In genomic region chr13:114049026-114049425, GRCh38 we compare ENCODE assay signal across 1 cellular context.
TF ChIP-seq lines count a peak whose summit lies in the region.

No MANE protein-coding gene starts in this region.

TF ChIP-seq in GM12878, 131 proteins besides CTCF, POLR2A, EP300 and RAD21 (continued from another document and continues in another):
- TF ChIP-seq ZBTB11 (CRISPR knock-in tag; IDR thresholded peaks at IDR 0.05): no peak
- no peak for TF ChIP-seq SMAD1 (IDR thresholded peaks at IDR 0.05; ENCODE audit: low read depth, partially characterized antibody)
- 0 out of 2 replicates have a peak, but pooled peaks have one; percentile 32 for TF ChIP-seq CREM (IDR thresholded peaks at IDR 0.05; ENCODE audit: low read depth)
- peak; percentile 44; the same call in 1 of the 2 replicates for TF ChIP-seq IRF4 (IDR thresholded peaks at IDR 0.05; ENCODE audit: low read depth, low read length)
- TF ChIP-seq ETV6 (conservative IDR thresholded peaks at IDR 0.05 in 1 of 2, IDR thresholded peaks at IDR 0.05 in 1 of 2; ENCODE audit: borderline replicate concordance in 1 of 2, low read depth in 1 of 2): peak in 1 of 2 experiments; percentile 82; a peak in 2 of 4 replicates
- peak; percentile 54; the same call in 1 of the 2 replicates for TF ChIP-seq PAX5 (IDR thresholded peaks at IDR 0.05; ENCODE audit: borderline replicate concordance, low read depth, low read length)
- no peak for TF ChIP-seq JUND (IDR thresholded peaks at IDR 0.05; ENCODE audit: low read depth, low read length)
- no peak for TF ChIP-seq NR2C1 (IDR thresholded peaks at IDR 0.05)
- 0 out of 2 replicates have a peak, but pooled peaks have one; percentile 31 for TF ChIP-seq CHD2 (IDR thresholded peaks at IDR 0.05; ENCODE audit: borderline replicate concordance, low read depth, low read length)
- TF ChIP-seq SIN3A (IDR thresholded peaks at IDR 0.05; ENCODE audit: low read depth, low read length): no peak
- no peak for TF ChIP-seq PAX8 (IDR thresholded peaks at IDR 0.05)
- no peak for TF ChIP-seq ESRRA (IDR thresholded peaks at IDR 0.05; ENCODE audit: low read length)
- TF ChIP-seq NFIC (IDR thresholded peaks at IDR 0.05; ENCODE audit: low read depth, low read length): peak; percentile 47; the same call in 1 of the 2 replicates
- peak; percentile 33 to 51; a peak in 1 of 4 replicates for TF ChIP-seq BHLHE40 (IDR thresholded peaks at IDR 0.05; ENCODE audit: borderline replicate concordance in 1 of 2, low read depth in 2 of 2, low read length in 1 of 2)
- no peak for TF ChIP-seq ATF3 (IDR thresholded peaks at IDR 0.05; ENCODE audit: borderline replicate concordance, extremely low read depth, low read depth, low read length)
- no peak for TF ChIP-seq E2F4 (IDR thresholded peaks at IDR 0.05; ENCODE audit: low read depth, low read length)
- TF ChIP-seq CHD1 (IDR thresholded peaks at IDR 0.05; ENCODE audit: low read depth, low read length): no peak
- no peak for TF ChIP-seq WRNIP1 (IDR thresholded peaks at IDR 0.05; ENCODE audit: borderline replicate concordance, low read depth, low read length)
- no peak for TF ChIP-seq SUPT20H (IDR thresholded peaks at IDR 0.05; ENCODE audit: borderline replicate concordance, control insufficient read depth, low read depth, low read length)
- TF ChIP-seq E2F8 (IDR thresholded peaks at IDR 0.05; ENCODE audit: low read depth, partially characterized antibody): no peak
- TF ChIP-seq ZNF24 (IDR thresholded peaks at IDR 0.05): no peak
- no peak for TF ChIP-seq CEBPZ (IDR thresholded peaks at IDR 0.05; ENCODE audit: low read depth, low read length)
- peak; percentile 89 for TF ChIP-seq TCF3 (IDR thresholded peaks at IDR 0.05; ENCODE audit: borderline replicate concordance, insufficient read depth, low read depth, low read length)
- no peak for TF ChIP-seq REST (IDR thresholded peaks at IDR 0.05; ENCODE audit: low read depth, low read length)
- TF ChIP-seq MLLT1 (IDR thresholded peaks at IDR 0.05): 0 out of 2 replicates have a peak, but pooled peaks have one; percentile 40
- no peak for TF ChIP-seq ASH2L (IDR thresholded peaks at IDR 0.05; ENCODE audit: borderline replicate concordance, low read depth)
- peak; percentile 83 for TF ChIP-seq IKZF1 (conservative IDR thresholded peaks at IDR 0.05)
- TF ChIP-seq BRCA1 (IDR thresholded peaks at IDR 0.05; ENCODE audit: low read depth, low read length): no peak
- 0 out of 2 replicates have a peak, but pooled peaks have one; percentile 46 for TF ChIP-seq TBL1XR1 (IDR thresholded peaks at IDR 0.05; ENCODE audit: low read depth, low read length)
- TF ChIP-seq ELK1 (IDR thresholded peaks at IDR 0.05; ENCODE audit: low read depth, low read length): no peak
- no peak for TF ChIP-seq CBX3 (IDR thresholded peaks at IDR 0.05; ENCODE audit: borderline replicate concordance, low read depth)
- no peak for TF ChIP-seq ZNF207 (IDR thresholded peaks at IDR 0.05; ENCODE audit: borderline replicate concordance)
- TF ChIP-seq RCOR1 (conservative IDR thresholded peaks at IDR 0.05; ENCODE audit: low read depth, low read length): no peak
- no peak for TF ChIP-seq PKNOX1 (IDR thresholded peaks at IDR 0.05)
- TF ChIP-seq EZH2 (IDR thresholded peaks at IDR 0.05; ENCODE audit: borderline replicate concordance, control insufficient read depth, low read depth, low read length): no peak
